In the genomic region with DNA sequence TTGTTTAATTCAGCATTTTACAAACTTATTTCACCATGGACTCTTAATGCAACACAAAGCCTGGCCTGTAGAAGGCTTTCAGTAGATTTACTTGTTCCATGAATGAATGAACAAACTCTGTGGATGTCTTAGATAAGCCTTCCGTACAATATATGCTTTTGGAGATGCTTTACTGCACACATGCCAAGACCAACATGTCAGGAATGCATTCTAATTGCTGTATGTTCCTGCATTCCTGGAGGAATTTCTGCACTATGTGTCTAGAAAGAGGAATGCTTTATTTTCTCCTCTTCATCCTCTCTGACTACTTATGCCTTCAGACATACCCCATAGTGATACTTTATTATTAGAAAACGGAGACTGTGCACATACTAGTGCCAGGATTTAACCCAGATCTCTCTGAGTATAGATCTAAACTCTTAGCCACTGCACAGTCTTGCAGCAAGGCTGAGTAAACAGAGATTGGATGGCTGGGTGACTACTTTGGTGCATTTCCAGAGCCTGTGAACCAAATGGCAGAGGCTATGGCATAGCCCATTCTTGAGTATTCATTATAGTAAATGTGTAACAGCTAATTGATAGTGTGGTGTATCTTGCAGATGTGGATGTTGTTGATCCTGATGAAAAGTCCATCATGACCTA, we compare ENCODE assay signal across 1 cellular context.
TF ChIP-seq lines count a peak whose summit lies in the region.

No MANE protein-coding gene starts in this region.

TF ChIP-seq in WTC11, 78 proteins besides CTCF, POLR2A, EP300 and RAD21 (continued from another document):
- TF ChIP-seq, protein P1, sequence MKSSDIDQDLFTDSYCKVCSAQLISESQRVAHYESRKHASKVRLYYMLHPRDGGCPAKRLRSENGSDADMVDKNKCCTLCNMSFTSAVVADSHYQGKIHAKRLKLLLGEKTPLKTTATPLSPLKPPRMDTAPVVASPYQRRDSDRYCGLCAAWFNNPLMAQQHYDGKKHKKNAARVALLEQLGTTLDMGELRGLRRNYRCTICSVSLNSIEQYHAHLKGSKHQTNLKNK (CRISPR knock-in tag; IDR thresholded peaks at IDR 0.05): no peak
